ENCODE assay signal across 24 cellular contexts in the genomic region with DNA sequence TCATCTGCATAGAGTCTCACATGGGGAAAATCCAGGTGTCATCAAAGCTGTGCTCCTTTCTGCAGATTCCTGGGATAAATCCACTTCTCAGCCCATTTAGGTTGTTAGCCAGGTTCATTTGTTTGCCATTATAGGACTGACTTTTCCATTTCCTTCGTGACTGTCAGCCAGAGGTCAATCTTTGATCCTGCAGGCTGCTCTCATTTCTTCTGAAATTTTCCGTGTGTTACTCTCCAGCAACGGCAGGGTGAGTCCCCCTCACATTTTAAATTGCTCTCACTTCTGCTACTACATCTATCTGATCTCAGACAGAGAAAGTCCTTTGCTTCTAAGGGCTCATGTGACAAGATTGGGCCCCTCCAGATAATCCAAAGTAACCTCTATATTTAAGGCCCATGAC.
A peak's percentile ranks its signal among the peaks of the same experiment; 100 is the strongest.
DNase-seq lines count a peak whose midpoint lies in the region; ATAC-seq, FAIRE-seq and TF ChIP-seq lines count a peak whose summit lies in the region.
"Had no signal": no experiment of that assay in that cellular context is flagged by ENCODE, and none has a peak within 500 bp of the region (broad histone marks: within the 10 kb centered on the region; RNA-seq: fewer than 3 reads in every experiment).

No MANE protein-coding gene starts in this region.

- TF ChIP-seq POLR2A in A549 (IDR thresholded peaks at IDR 0.05; ENCODE audit: low read length): no peak

- H3K9me3 ChIP-seq in A549 (no peaks in the 10 kb centered on the region), OCI-LY7 (ENCODE audit: low read length) (no peaks in the 10 kb centered on the region), A673 (ENCODE audit: low read depth, low read length, poor library complexity, severe bottlenecking) (no peaks in the 10 kb centered on the region)
- H3K9me3 ChIP-seq: gastroesophageal sphincter, psoas muscle, thoracic aorta had no signal

- FAIRE-seq in A549 (lab: Jason Lieb, UNC) (no peak), frontal cortex (lab: Jason Lieb, UNC) (no peak)
- FAIRE-seq: H54 had no signal

- CTCF ChIA-PET in A549 (lab: Yijun Ruan, JAX): interaction anchor here (1.0 kb wide), 1 partner anchor 265 kb away, joined by 3 read pairs; the partner anchor contains the start of gene TFPI2
- CTCF ChIA-PET in OCI-LY7 (lab: Charles Lee; ENCODE audit: unreplicated experiment): no interaction called here
- CTCF ChIA-PET in A673 (lab: Charles Lee): no interaction called here

- TF ChIP-seq EP300 in A549 (IDR thresholded peaks at IDR 0.05): no peak

- peak overlapping the region; percentile 19 to 70; a peak in 4 of 6 replicates for H3K27ac ChIP-seq in A549
- no peak overlapping the region for H3K27ac ChIP-seq in OCI-LY7 (ENCODE audit: low read depth, low read length, poor library complexity, severe bottlenecking)
- no peak overlapping the region for H3K27ac ChIP-seq in A673 (ENCODE audit: low read depth, low read length, poor library complexity, severe bottlenecking)
- H3K27ac ChIP-seq: C4-2B, epithelial cell of prostate, gastroesophageal sphincter, psoas muscle, thoracic aorta, VCaP had no signal

- ATAC-seq in A549 (peak in 1 of 2 experiments; percentile 56; a peak in 1 of 6 replicates), GM21723 (IDR thresholded peaks at IDR 0.05; ENCODE audit: unreplicated experiment) (peak; percentile 56)
- ATAC-seq: gastroesophageal sphincter, left colon, psoas muscle had no signal

- no peak for TF ChIP-seq RAD21 in A549 (conservative IDR thresholded peaks at IDR 0.05 in 1 of 2, IDR thresholded peaks at IDR 0.05 in 1 of 2)

- H2AFZ ChIP-seq in OCI-LY7 (ENCODE audit: low read length): peak overlapping the region; percentile 49; the same call in 1 of the 2 replicates

- no peak for TF ChIP-seq CTCF in A549 (IDR thresholded peaks at IDR 0.05)
- 0 out of 2 replicates have a peak, but pooled peaks have one; percentile 10 for TF ChIP-seq CTCF in OCI-LY7 (conservative IDR thresholded peaks at IDR 0.05; ENCODE audit: low read length)
- TF ChIP-seq CTCF in A673 (conservative IDR thresholded peaks at IDR 0.05; ENCODE audit: low read depth, low read length): no peak

- POLR2A ChIA-PET in A549 (lab: Yijun Ruan, JAX) (no interaction called here), OCI-LY7 (lab: Charles Lee) (interaction anchor here (0.9 to 1.2 kb wide), 2 partner anchors 8 to 80 kb away, joined by 3 read pairs; no protein-coding TSS in a partner anchor), A673 (lab: Charles Lee; ENCODE audit: low non-redundant PET) (no interaction called here)

- H3K4me3 ChIP-seq in A549 (no peak overlapping the region), OCI-LY7 (ENCODE audit: low read depth, low read length, poor library complexity, severe bottlenecking) (no peak overlapping the region), A673 (ENCODE audit: low read depth, low read length, poor library complexity, severe bottlenecking) (no peak overlapping the region)
- H3K4me3 ChIP-seq: gastroesophageal sphincter, psoas muscle, thoracic aorta had no signal

- H4K20me1 ChIP-seq in OCI-LY7 (ENCODE audit: insufficient read depth, low read length): no peaks in the 10 kb centered on the region

- intact Hi-C loops in OCI-LY7 (cut with micrococcal nuclease; ENCODE audit: unreplicated experiment): no loop called here
- intact Hi-C loops in A673 (cut with micrococcal nuclease; ENCODE audit: unreplicated experiment): no loop called here

- H3K9me2 ChIP-seq in OCI-LY7 (ENCODE audit: insufficient read depth, low read length): no peaks in the 10 kb centered on the region

- H3K27me3 ChIP-seq in A673 (replicated peaks; ENCODE audit: insufficient read depth, low read depth, low read length, poor library complexity): no peaks in the 10 kb centered on the region
- H3K27me3 ChIP-seq: gastroesophageal sphincter had no signal

- H3K4me2 ChIP-seq in A549 (peak overlapping the region; percentile 37; the same call in 2 of the 3 replicates), OCI-LY7 (ENCODE audit: low read length) (no peak overlapping the region)

- BruUV-seq in OCI-LY7 (replicated peaks; lab: Mats Ljungman, UMichigan) (no TSS peak), A673 (replicated peaks; lab: Mats Ljungman, UMichigan) (no TSS peak)

- H3K79me2 ChIP-seq in OCI-LY7 (ENCODE audit: insufficient read depth, low read depth, low read length): no peaks in the 10 kb centered on the region

- H3K4me1 ChIP-seq in A549: peaks cover 11% of the 10 kb centered on the region
- no peaks in the 10 kb centered on the region for H3K4me1 ChIP-seq in OCI-LY7 (ENCODE audit: insufficient read depth, low read length, poor library complexity, severe bottlenecking)
- no peaks in the 10 kb centered on the region for H3K4me1 ChIP-seq in A673 (ENCODE audit: insufficient read depth, low read length, poor library complexity, severe bottlenecking)
- H3K4me1 ChIP-seq: gastroesophageal sphincter, psoas muscle had no signal

- in situ Hi-C loops in KBM-7 (cut with MboI; ENCODE audit: low pct_unique_long_range_greater_than_20kb, low sequenced_read_pairs): no loop called here

- peak in 1 of 2 experiments; percentile 13 for DNase-seq in A549 (ENCODE audit: low read depth in 1 of 2, low spot score in 1 of 2)
- peak; percentile 35 for DNase-seq in OCI-LY7 (ENCODE audit: low spot score)
- DNase-seq in iPS-NIHi7 (ENCODE audit: extremely low spot score): peak; percentile 9
- no peak for DNase-seq in frontal cortex (ENCODE audit: low spot score in 2 of 2)
- DNase-seq in A673 (ENCODE audit: low spot score): no peak
- no peak for DNase-seq in KBM-7
- no peak for DNase-seq in SKM-1 (lab: John Stamatoyannopoulos, UW; ENCODE audit: unreplicated experiment)
- DNase-seq: activated CD4-positive, alpha-beta T cell treated with anti-CD3 and anti-CD28 coated beads, Interleukin-2, amount 50 U/mL, for 48 hours; amniotic stem cell; left colon; NCI-H1105; NCI-H2171 treated with DMSO at 0.1 percent for 48 hours; psoas muscle; SIG-M5; stimulated activated CD4-positive, alpha-beta T cell treated with anti-CD3 and anti-CD28 coated beads, Interleukin-1b, Interleukin-23, amount 100 ng/mL, for 48 hours; stimulated activated naive CD4-positive, alpha-beta T cell; T-helper 2 cell had no signal

- 34% methylated on average over 3 of the region's 3 CpGs for WGBS in A549 (ENCODE audit: missing lambda C conversion rate)

- H3K36me3 ChIP-seq in OCI-LY7 (ENCODE audit: insufficient read depth, low read length): no peaks in the 10 kb centered on the region
- no peaks in the 10 kb centered on the region for H3K36me3 ChIP-seq in A673 (ENCODE audit: insufficient read depth, low read length, poor library complexity, severe bottlenecking)
- H3K36me3 ChIP-seq: gastroesophageal sphincter, thoracic aorta had no signal

TF ChIP-seq in A549, 52 proteins besides CTCF, POLR2A, EP300 and RAD21:
- TF ChIP-seq MAFK (IDR thresholded peaks at IDR 0.05; ENCODE audit: partially characterized antibody): no peak
TF ChIP-seq in A549: peak in this region for 0.

Comparison
In these comparisons a context has a peak if more than half of its experiments do, and no peak if none do; other contexts are left out.
1. DNase-seq: peak in OCI-LY7 (single experiment) and iPS-NIHi7 (single experiment); none in frontal cortex (0 of 2), A673 (single experiment), KBM-7 (single experiment) and SKM-1 (single experiment).
2. H3K27ac ChIP-seq: peak in A549 (2 of 2); none in OCI-LY7 (single experiment) and A673 (single experiment).